In genomic region chr20:41249371-41249770, GRCh38 we compare ENCODE assay signal across 9 cellular contexts.
DNase-seq lines count a peak whose midpoint lies in the region; ATAC-seq and TF ChIP-seq lines count a peak whose summit lies in the region.
"Had no signal": no experiment of that assay in that cellular context is flagged by ENCODE, and none has a peak within 500 bp of the region (broad histone marks: within the 10 kb centered on the region; RNA-seq: fewer than 3 reads in every experiment).

No MANE protein-coding gene starts in this region.

- no peaks in the 10 kb centered on the region for H3K27me3 ChIP-seq in colonic mucosa
- no peaks in the 10 kb centered on the region for H3K27me3 ChIP-seq in upper lobe of right lung

- H3K36me3 ChIP-seq in colonic mucosa, result no peaks in the 10 kb centered on the region
- H3K36me3 ChIP-seq in upper lobe of right lung, result no peaks in the 10 kb centered on the region

- ATAC-seq in upper lobe of right lung (peak; percentile 62), GM21723 (IDR thresholded peaks at IDR 0.05; ENCODE audit: unreplicated experiment) (no peak)
- ATAC-seq in naive thymus-derived CD8-positive, alpha-beta T cell, result no peak

- H3K27me3 Mint-ChIP-seq in activated CD4-positive, alpha-beta T cell treated with anti-CD3 and anti-CD28 coated beads, Interleukin-2, amount 10 ng/mL, durations not matched to agents 7 days and 5 days, result no peaks in the 10 kb centered on the region
- no peaks in the 10 kb centered on the region for H3K27me3 Mint-ChIP-seq in naive thymus-derived CD8-positive, alpha-beta T cell
- H3K27me3 Mint-ChIP-seq: activated naive CD8-positive, alpha-beta T cell treated with anti-CD3 and anti-CD28 coated beads, Interleukin-2, amount 10 ng/mL, durations not matched to agents 7 days and 5 days had no signal

- POLR2A ChIA-PET in activated CD4-positive, alpha-beta T cell treated with anti-CD3 and anti-CD28 coated beads, Interleukin-2, amount 10 ng/mL, durations not matched to agents 7 days and 5 days (lab: Charles Lee), result no interaction called here
- POLR2A ChIA-PET in naive thymus-derived CD8-positive, alpha-beta T cell (lab: Charles Lee), result no interaction called here

- no peak overlapping the region for H3K4me3 Mint-ChIP-seq in activated CD4-positive, alpha-beta T cell treated with anti-CD3 and anti-CD28 coated beads, Interleukin-2, amount 10 ng/mL, durations not matched to agents 7 days and 5 days
- peak overlapping the region in 1 of 10 donors; percentile 3 for H3K4me3 Mint-ChIP-seq in naive thymus-derived CD8-positive, alpha-beta T cell
- H3K4me3 Mint-ChIP-seq: activated naive CD8-positive, alpha-beta T cell treated with anti-CD3 and anti-CD28 coated beads, Interleukin-2, amount 10 ng/mL, durations not matched to agents 7 days and 5 days had no signal

- TF ChIP-seq CTCF in colonic mucosa (IDR thresholded peaks at IDR 0.05), result no peak
- no peak for TF ChIP-seq CTCF in upper lobe of right lung (IDR thresholded peaks at IDR 0.05)

- CTCF ChIA-PET in activated CD4-positive, alpha-beta T cell treated with anti-CD3 and anti-CD28 coated beads, Interleukin-2, amount 10 ng/mL, durations not matched to agents 7 days and 5 days (lab: Charles Lee), result no interaction called here

- no peaks in the 10 kb centered on the region for H3K9me3 Mint-ChIP-seq in activated CD4-positive, alpha-beta T cell treated with anti-CD3 and anti-CD28 coated beads, Interleukin-2, amount 10 ng/mL, durations not matched to agents 7 days and 5 days
- no peaks in the 10 kb centered on the region for H3K9me3 Mint-ChIP-seq in naive thymus-derived CD8-positive, alpha-beta T cell
- H3K9me3 Mint-ChIP-seq: activated naive CD8-positive, alpha-beta T cell treated with anti-CD3 and anti-CD28 coated beads, Interleukin-2, amount 10 ng/mL, durations not matched to agents 7 days and 5 days had no signal

- no peak overlapping the region for H3K9ac ChIP-seq in colonic mucosa (ENCODE audit: low read depth in 2 of 2, low read length in 2 of 2)

- H3K4me1 Mint-ChIP-seq in activated CD4-positive, alpha-beta T cell treated with anti-CD3 and anti-CD28 coated beads, Interleukin-2, amount 10 ng/mL, durations not matched to agents 7 days and 5 days, result no peaks in the 10 kb centered on the region
- H3K4me1 Mint-ChIP-seq in naive thymus-derived CD8-positive, alpha-beta T cell, result peaks cover 0 to 55% (median 5%) of the 10 kb centered on the region in 4 donors

- no peak overlapping the region for H3K27ac Mint-ChIP-seq in activated CD4-positive, alpha-beta T cell treated with anti-CD3 and anti-CD28 coated beads, Interleukin-2, amount 10 ng/mL, durations not matched to agents 7 days and 5 days
- no peak overlapping the region for H3K27ac Mint-ChIP-seq in naive thymus-derived CD8-positive, alpha-beta T cell
- H3K27ac Mint-ChIP-seq: activated naive CD8-positive, alpha-beta T cell treated with anti-CD3 and anti-CD28 coated beads, Interleukin-2, amount 10 ng/mL, durations not matched to agents 7 days and 5 days had no signal

- DNase-seq in EH (ENCODE audit: low read depth), result peak; percentile 88
- peak; percentile 86 for DNase-seq in LHCN-M2 (ENCODE audit: low read depth)
- DNase-seq in colonic mucosa, result peak; percentile 39
- DNase-seq in medulla oblongata (ENCODE audit: extremely low spot score), result peak; percentile 77
- DNase-seq in upper lobe of right lung, result no peak
- no peak for DNase-seq in activated CD4-positive, alpha-beta T cell treated with anti-CD3 and anti-CD28 coated beads, Interleukin-2, amount 10 ng/mL, durations not matched to agents 7 days and 5 days
- no peak for DNase-seq in naive thymus-derived CD8-positive, alpha-beta T cell
- DNase-seq: activated naive CD8-positive, alpha-beta T cell treated with anti-CD3 and anti-CD28 coated beads, Interleukin-2, amount 10 ng/mL, durations not matched to agents 7 days and 5 days had no signal

- H3K4me1 ChIP-seq in colonic mucosa, result no peaks in the 10 kb centered on the region
- H3K4me1 ChIP-seq in upper lobe of right lung, result peaks cover 43% of the 10 kb centered on the region

- H3K9me3 ChIP-seq in colonic mucosa, result no peaks in the 10 kb centered on the region
- no peaks in the 10 kb centered on the region for H3K9me3 ChIP-seq in upper lobe of right lung

- H3K27ac ChIP-seq in colonic mucosa, result peak overlapping the region; percentile 34
- H3K27ac ChIP-seq in upper lobe of right lung, result peak overlapping the region; percentile 83

- intact Hi-C loops in colonic mucosa (cut with DNase I) (no loop called here), upper lobe of right lung (cut with DNase I) (loop anchor here (10.0 kb wide), 1 partner anchor 85 kb away; no protein-coding TSS in a partner anchor)

- H3K4me3 ChIP-seq in colonic mucosa (no peak overlapping the region), upper lobe of right lung (no peak overlapping the region)

- H3K36me3 Mint-ChIP-seq in activated CD4-positive, alpha-beta T cell treated with anti-CD3 and anti-CD28 coated beads, Interleukin-2, amount 10 ng/mL, durations not matched to agents 7 days and 5 days (ENCODE audit: low read depth), result no peaks in the 10 kb centered on the region
- H3K36me3 Mint-ChIP-seq in naive thymus-derived CD8-positive, alpha-beta T cell, result peaks cover 0 to 3% (median 0%) of the 10 kb centered on the region in 3 donors

Comparison
In these comparisons a context has a peak if more than half of its experiments do, and no peak if none do; other contexts are left out.
1. DNase-seq: peak in EH (single experiment), LHCN-M2 (single experiment), colonic mucosa (single experiment) and medulla oblongata (single experiment); none in upper lobe of right lung (single experiment), activated CD4-positive, alpha-beta T cell treated with anti-CD3 and anti-CD28 coated beads, Interleukin-2, amount 10 ng/mL, durations not matched to agents 7 days and 5 days (single experiment) and naive thymus-derived CD8-positive, alpha-beta T cell (0 of 10).